In genomic region chr21:46608672-46609111, GRCh38 we compare ENCODE assay signal across 1 cellular context.
TF ChIP-seq lines count a peak whose summit lies in the region.

No MANE protein-coding gene starts in this region.

TF ChIP-seq in GM12878, 131 proteins besides CTCF, POLR2A, EP300 and RAD21 (continued from another document):
- TF ChIP-seq RELB (IDR thresholded peaks at IDR 0.05; ENCODE audit: low read depth): 0 out of 2 replicates have a peak, but pooled peaks have one; percentile 25
- no peak for TF ChIP-seq RB1 (IDR thresholded peaks at IDR 0.05; ENCODE audit: borderline replicate concordance)
- no peak; the same call in 1 of the 2 replicates for TF ChIP-seq MTA3 (IDR thresholded peaks at IDR 0.05; ENCODE audit: borderline replicate concordance, low read length)
- TF ChIP-seq ASH2L (IDR thresholded peaks at IDR 0.05; ENCODE audit: borderline replicate concordance, low read depth): no peak
- no peak for TF ChIP-seq RAD51 (IDR thresholded peaks at IDR 0.05)
- no peak for TF ChIP-seq IRF5 (IDR thresholded peaks at IDR 0.05; ENCODE audit: borderline replicate concordance)
- TF ChIP-seq CBX5 (IDR thresholded peaks at IDR 0.05; ENCODE audit: low read depth): no peak
- TF ChIP-seq FOXM1 (IDR thresholded peaks at IDR 0.05; ENCODE audit: low read depth, low read length): no peak; the same call in 1 of the 2 replicates
- no peak for TF ChIP-seq ZBTB40 (IDR thresholded peaks at IDR 0.05; ENCODE audit: borderline replicate concordance)
- 0 out of 2 replicates have a peak, but pooled peaks have one; percentile 30 for TF ChIP-seq TCF3 (IDR thresholded peaks at IDR 0.05; ENCODE audit: borderline replicate concordance, insufficient read depth, low read depth, low read length)
- peak; percentile 29 for TF ChIP-seq SP1 (IDR thresholded peaks at IDR 0.05; ENCODE audit: low read depth, low read length)
- peak; percentile 37; the same call in 1 of the 2 replicates for TF ChIP-seq PKNOX1 (IDR thresholded peaks at IDR 0.05)
- no peak for TF ChIP-seq ZBTB33 (IDR thresholded peaks at IDR 0.05)
- no peak for TF ChIP-seq YY1 (IDR thresholded peaks at IDR 0.05; ENCODE audit: low read depth, low read length)
- TF ChIP-seq SIN3A (IDR thresholded peaks at IDR 0.05; ENCODE audit: low read depth, low read length): no peak
- TF ChIP-seq MEF2B (IDR thresholded peaks at IDR 0.05; ENCODE audit: partially characterized antibody, poor library complexity, severe bottlenecking): peak; percentile 17
- peak; percentile 95 for TF ChIP-seq POU2F2 (IDR thresholded peaks at IDR 0.05; ENCODE audit: borderline replicate concordance, low read depth, low read length)
